In the genomic region with DNA sequence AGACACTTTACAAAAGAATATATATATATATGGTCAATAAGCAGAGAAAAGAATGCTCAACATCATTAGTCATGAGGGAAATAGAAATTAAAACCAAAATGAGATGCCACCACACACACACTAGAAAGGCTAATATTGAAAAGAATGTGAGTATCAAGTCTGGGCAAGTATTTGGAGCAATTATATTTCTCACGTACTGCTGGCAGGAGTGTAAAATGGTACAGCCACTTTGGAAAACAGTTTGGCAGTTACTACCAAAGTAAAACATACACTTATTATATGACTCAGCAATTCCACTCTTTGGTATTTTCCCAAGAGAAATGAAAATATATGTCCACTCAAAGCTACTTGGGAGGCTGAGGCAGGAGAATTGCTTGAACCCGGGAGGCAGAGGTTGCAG, we compare ENCODE assay signal across 1 cellular context.
TF ChIP-seq lines count a peak whose summit lies in the region.

No MANE protein-coding gene starts in this region.

TF ChIP-seq in IMR-90, 13 proteins besides CTCF, POLR2A, EP300 and RAD21:
- TF ChIP-seq CHD1 (IDR thresholded peaks at IDR 0.05; ENCODE audit: low read depth, low read length) (no peak), RCOR1 (IDR thresholded peaks at IDR 0.05; ENCODE audit: insufficient replicate concordance, low read length) (no peak), RFX5 (IDR thresholded peaks at IDR 0.05; ENCODE audit: low read depth, low read length) (no peak), NFE2L2 (IDR thresholded peaks at IDR 0.05; ENCODE audit: low read depth, low read length) (peak; percentile 89), MAFK (IDR thresholded peaks at IDR 0.05; ENCODE audit: low read depth, low read length) (peak; percentile 80), USF2 (IDR thresholded peaks at IDR 0.05; ENCODE audit: low read depth, low read length) (no peak), ELK1 (IDR thresholded peaks at IDR 0.05; ENCODE audit: borderline replicate concordance, low read depth, low read length) (no peak), MXI1 (IDR thresholded peaks at IDR 0.05; ENCODE audit: borderline replicate concordance, low read depth, low read length) (no peak), MAZ (IDR thresholded peaks at IDR 0.05; ENCODE audit: borderline replicate concordance, low read depth, low read length) (no peak), FOS (IDR thresholded peaks at IDR 0.05; ENCODE audit: low read depth, low read length) (no peak), BHLHE40 (IDR thresholded peaks at IDR 0.05; ENCODE audit: low read depth, low read length) (no peak), SMC3 (IDR thresholded peaks at IDR 0.05; ENCODE audit: low read depth, low read length) (no peak), CEBPB (IDR thresholded peaks at IDR 0.05; ENCODE audit: low read depth, low read length) (no peak)
